Comparison of ENCODE assay signal across 21 cellular contexts in the genomic region with DNA sequence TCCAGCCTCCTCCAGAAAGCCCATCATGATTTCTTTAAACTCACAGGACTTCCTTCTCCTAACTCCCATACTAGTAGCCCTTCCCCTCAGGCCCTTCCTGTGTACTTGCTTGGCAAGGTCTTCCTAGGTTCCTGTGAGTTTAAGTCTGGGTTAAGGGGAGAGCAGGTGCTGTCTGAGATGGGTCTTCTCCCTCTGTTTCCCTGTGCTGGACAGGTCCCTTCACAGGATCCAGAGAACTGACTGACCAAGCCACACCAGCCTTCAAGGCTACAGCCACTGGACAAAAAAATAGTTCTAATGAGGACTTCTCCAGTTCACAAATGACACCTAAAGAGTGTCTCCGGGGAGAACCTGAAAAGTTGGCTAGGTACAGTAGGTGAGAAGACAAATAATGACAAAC. TPM values are rescaled to one million over a fixed set of nuclear protein-coding genes. Genes with fewer than 3 reads are reported as not detected.
"Had no signal": no experiment of that assay in that cellular context is flagged by ENCODE, and none has a peak within 500 bp of the region (broad histone marks: within the 10 kb centered on the region; RNA-seq: fewer than 3 reads in every experiment).

No MANE protein-coding gene starts in this region.

- DNase-seq: Karpas-422; KG1; MG63; NCI-H1092 treated with DMSO at 0.1 percent for 48 hours; NCI-H1436; NCI-H1694; NCI-H187 treated with DMSO at 0.1 percent for 48 hours; NCI-H2029 treated with DMSO at 0.1 percent for 48 hours; NCI-H2171 treated with DMSO at 0.1 percent for 48 hours; NCI-H345; NCI-H446 treated with DMSO at 0.1 percent for 48 hours; NCI-H510A treated with DMSO at 0.1 percent for 48 hours; NCI-H526 treated with DMSO at 0.1 percent for 48 hours; NCI-H748 treated with DMSO at 0.1 percent for 48 hours; NK-92 treated with Interleukin-12 subunit alpha and Interleukin-12 subunit beta, amount 100 ng/mL, for 24 hours; PC-3; SHP77 had no signal

- H3K27ac ChIP-seq: RWPE1 had no signal

- ATAC-seq: Panc1, PC-3 had no signal

- H3K4me3 ChIP-seq: MG63 had no signal

- H3K27me3 ChIP-seq: MG63 had no signal

- H3K9me3 ChIP-seq: MG63 had no signal

RNA-seq across cellular contexts. Expression of a gene that starts 52.4 kb away (rescaled TPM):
- total RNA-seq: HT-29; PC-3; T-helper 1 cell treated with Interleukin-12 subunit alpha and Interleukin-12 subunit beta and Interleukin-4 antibody, amounts not matched to agents 30 ng/mL and 1 ng/mL, for 36 hours had no signal
